In genomic region chr4:31791666-31792065, GRCh38 we compare ENCODE assay signal across 21 cellular contexts.
"Had no signal": no experiment of that assay in that cellular context is flagged by ENCODE, and none has a peak within 500 bp of the region (broad histone marks: within the 10 kb centered on the region; RNA-seq: fewer than 3 reads in every experiment).

No MANE protein-coding gene starts in this region.

- H3K27ac ChIP-seq: RWPE1 had no signal

- H3K9me3 ChIP-seq: SK-N-SH had no signal

- H3K9me2 ChIP-seq: SK-N-SH had no signal

- H3K4me2 ChIP-seq: SK-N-SH had no signal

- DNase-seq: IMR-90; Kasumi-1; KG1; MM.1S; NCI-H1092 treated with DMSO at 0.1 percent for 48 hours; NCI-H1436; NCI-H187; NCI-H2029; NCI-H2081 treated with DMSO at 0.1 percent for 48 hours; NCI-H2171 treated with DMSO at 0.1 percent for 48 hours; NCI-H345; NCI-H446 treated with DMSO at 0.1 percent for 48 hours; NCI-H510A treated with DMSO at 0.1 percent for 48 hours; NCI-H69; NCI-H774; NK-92 treated with Interleukin-12 subunit alpha and Interleukin-12 subunit beta, amount 100 ng/mL, for 24 hours; PC-3; SHP77; SK-N-SH had no signal

- H3K9ac ChIP-seq: SK-N-SH had no signal

- FAIRE-seq: HepG2 had no signal
